22 cellular contexts compared by ENCODE assay signal in the genomic region with DNA sequence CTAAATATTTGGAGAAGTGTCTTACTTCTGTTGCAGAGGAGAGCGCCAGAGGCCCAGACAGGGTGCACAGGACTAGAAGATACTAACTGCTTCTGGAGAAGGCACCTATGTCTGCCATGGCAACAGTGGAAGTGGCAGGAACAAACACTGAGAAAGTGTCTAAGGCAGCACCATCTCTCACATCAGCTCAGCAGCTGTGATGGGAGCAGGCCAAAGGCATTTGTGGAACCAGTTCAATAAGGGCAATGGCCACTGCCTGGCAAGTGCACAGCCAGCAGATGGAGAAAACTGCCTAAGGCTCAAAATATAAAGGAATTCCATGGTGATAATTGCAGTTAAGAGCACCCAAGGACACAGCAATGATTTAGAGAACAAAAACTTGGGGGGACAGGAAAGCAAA.
DNase-seq lines count a peak whose midpoint lies in the region; FAIRE-seq and TF ChIP-seq lines count a peak whose summit lies in the region.
"Had no signal": no experiment of that assay in that cellular context is flagged by ENCODE, and none has a peak within 500 bp of the region (broad histone marks: within the 10 kb centered on the region; RNA-seq: fewer than 3 reads in every experiment).

No MANE protein-coding gene starts in this region.

- H3K4me1 ChIP-seq in left ventricle myocardium inferior: peaks cover 31% of the 10 kb centered on the region

- TF ChIP-seq POLR2A in GM12891 (IDR thresholded peaks at IDR 0.05; ENCODE audit: low read depth, low read length): no peak

- no peaks in the 10 kb centered on the region for H3K36me3 ChIP-seq in left ventricle myocardium inferior
- H3K36me3 ChIP-seq: cardiac muscle cell had no signal

- TF ChIP-seq CTCF in left ventricle myocardium inferior (IDR thresholded peaks at IDR 0.05; ENCODE audit: borderline replicate concordance) (no peak), endothelial cell (IDR thresholded peaks at IDR 0.05; ENCODE audit: unreplicated experiment) (no peak)

- no peak for FAIRE-seq in GM12891 (lab: Jason Lieb, UNC)
- FAIRE-seq: frontal cortex, islet of Langerhans, K562 had no signal

- peaks cover 26% of the 10 kb centered on the region for H3K4me1 Mint-ChIP-seq in endothelial cell (ENCODE audit: unreplicated experiment)
- H3K4me1 Mint-ChIP-seq: T-helper 17 cell had no signal

- no peak overlapping the region for H3K27ac Mint-ChIP-seq in endothelial cell (ENCODE audit: unreplicated experiment)
- H3K27ac Mint-ChIP-seq: activated naive CD8-positive, alpha-beta T cell; CD8-positive, alpha-beta T cell; effector memory CD8-positive, alpha-beta T cell; T-helper 17 cell had no signal

- no peak overlapping the region for H3K4me3 Mint-ChIP-seq in endothelial cell (ENCODE audit: unreplicated experiment)
- H3K4me3 Mint-ChIP-seq: activated naive CD8-positive, alpha-beta T cell; CD8-positive, alpha-beta T cell; effector memory CD8-positive, alpha-beta T cell; T-helper 17 cell had no signal

- H3K9me3 Mint-ChIP-seq in endothelial cell (ENCODE audit: unreplicated experiment): no peaks in the 10 kb centered on the region
- H3K9me3 Mint-ChIP-seq: CD8-positive, alpha-beta T cell; effector memory CD8-positive, alpha-beta T cell had no signal

- peaks cover 2% of the 10 kb centered on the region for H3K27me3 Mint-ChIP-seq in endothelial cell (ENCODE audit: unreplicated experiment)

- H3K9me3 ChIP-seq in left ventricle myocardium inferior (replicated peaks): no peaks in the 10 kb centered on the region

- no peak overlapping the region for H3K4me3 ChIP-seq in left ventricle myocardium inferior
- H3K4me3 ChIP-seq: cardiac muscle cell, K562 had no signal

- intact Hi-C loops in left ventricle myocardium inferior (cut with micrococcal nuclease): no loop called here

- no peaks in the 10 kb centered on the region for H3K27me3 ChIP-seq in left ventricle myocardium inferior (ENCODE audit: low read depth)
- H3K27me3 ChIP-seq: cardiac muscle cell had no signal

- peak overlapping the region; percentile 67 for H3K27ac ChIP-seq in left ventricle myocardium inferior (replicated peaks)
- H3K27ac ChIP-seq: cardiac muscle cell, RWPE1 had no signal

- peak; percentile 45 for DNase-seq in GM04504 (ENCODE audit: low read depth)
- peak; percentile 92 for DNase-seq in RPMI7951 (ENCODE audit: low read depth)
- peak; percentile 47 for DNase-seq in left ventricle myocardium inferior
- peak; percentile 41 for DNase-seq in putamen (ENCODE audit: low spot score)
- DNase-seq in glomerular visceral epithelial cell (ENCODE audit: extremely low spot score): no peak
- no peak for DNase-seq in D341Med (ENCODE audit: low spot score)
- DNase-seq in GM12891 (ENCODE audit: insufficient read length, low spot score): no peak
- DNase-seq in endothelial cell (ENCODE audit: low spot score): no peak
- DNase-seq: activated T-cell treated with anti-CD3 and anti-CD28 coated beads for 4 hours; CD8-positive, alpha-beta T cell; effector memory CD8-positive, alpha-beta T cell; NCI-H1436 treated with DMSO at 0.1 percent for 48 hours; NCI-H82; stimulated activated CD4-positive, alpha-beta T cell treated with anti-CD3 and anti-CD28 coated beads, Interleukin-1b, Interleukin-23, amount 100 ng/mL, for 48 hours; stimulated activated CD8-positive, alpha-beta memory T cell treated with anti-CD3 and anti-CD28 coated beads, Interleukin-4, amount 100 ng/mL, for 48 hours; T-helper 17 cell had no signal

- no peaks in the 10 kb centered on the region for H3K36me3 Mint-ChIP-seq in endothelial cell (ENCODE audit: low read depth, unreplicated experiment)
- H3K36me3 Mint-ChIP-seq: activated naive CD8-positive, alpha-beta T cell; CD8-positive, alpha-beta T cell had no signal

TF ChIP-seq in GM12891, 5 proteins besides CTCF, POLR2A, EP300 and RAD21:
- TF ChIP-seq POLR2AphosphoS5 (IDR thresholded peaks at IDR 0.05; ENCODE audit: low read depth, low read length): no peak
- no peak for TF ChIP-seq PAX5 (IDR thresholded peaks at IDR 0.05; ENCODE audit: insufficient read depth, low read length, severe bottlenecking)
- no peak for TF ChIP-seq POU2F2 (IDR thresholded peaks at IDR 0.05; ENCODE audit: low read depth, low read length)
- TF ChIP-seq SPI1 (IDR thresholded peaks at IDR 0.05; ENCODE audit: low read depth, low read length): no peak
- TF ChIP-seq TAF1 (IDR thresholded peaks at IDR 0.05; ENCODE audit: low read depth, low read length): no peak
TF ChIP-seq in GM12891: peak in this region for 0.

Comparison
In these comparisons a context has a peak if more than half of its experiments do, and no peak if none do; other contexts are left out.
1. DNase-seq: peak in GM04504 (single experiment), RPMI7951 (single experiment), left ventricle myocardium inferior (single experiment) and putamen (single experiment); none in glomerular visceral epithelial cell (single experiment), D341Med (single experiment), GM12891 (single experiment) and endothelial cell (single experiment).